8 cellular contexts compared by ENCODE assay signal in genomic region chr7:131105803-131106680, GRCh38.
DNase-seq lines count a peak whose midpoint lies in the region; ATAC-seq and TF ChIP-seq lines count a peak whose summit lies in the region.

No MANE protein-coding gene starts in this region.

- no peak for TF ChIP-seq CTCF in CD4-positive, alpha-beta T cell (IDR thresholded peaks at IDR 0.05)
- TF ChIP-seq CTCF in Peyer's patch (IDR thresholded peaks at IDR 0.05) (peak in 2 of 6 experiments; percentile 5 to 9), fibroblast of villous mesenchyme (IDR thresholded peaks at IDR 0.05; ENCODE audit: insufficient read depth, low read depth, low read length) (no peak), neural progenitor cell (IDR thresholded peaks at IDR 0.05) (no peak)

- peak overlapping the region; percentile 98 for H3K27ac ChIP-seq in CD4-positive, alpha-beta T cell (ENCODE audit: low read depth, low read length)
- H3K27ac ChIP-seq in Peyer's patch (peak overlapping the region; percentile 96 to 99 (median 98)), neural progenitor cell (no peak overlapping the region), stomach smooth muscle (ENCODE audit: low read length) (peak overlapping the region; percentile 99)

- H2AFZ ChIP-seq in neural progenitor cell (replicated peaks), result peak overlapping the region; percentile 89

- no peaks in the 10 kb centered on the region for H3K27me3 ChIP-seq in CD4-positive, alpha-beta T cell (ENCODE audit: control insufficient read depth, insufficient read depth, low read length)
- H3K27me3 ChIP-seq in Peyer's patch (no peaks in the 10 kb centered on the region), neural progenitor cell (peaks cover 64% of the 10 kb centered on the region), stomach smooth muscle (ENCODE audit: control insufficient read depth in 1 of 2, insufficient read depth in 2 of 2, low read length in 2 of 2) (no peaks in the 10 kb centered on the region)

- peak; percentile 56 to 90 for TF ChIP-seq POLR2A in Peyer's patch (IDR thresholded peaks at IDR 0.05)

- no peaks in the 10 kb centered on the region for H3K9me3 ChIP-seq in CD4-positive, alpha-beta T cell (ENCODE audit: control insufficient read depth, low read length)
- H3K9me3 ChIP-seq in Peyer's patch (no peaks in the 10 kb centered on the region), neural progenitor cell (ENCODE audit: low read depth) (no peaks in the 10 kb centered on the region), stomach smooth muscle (ENCODE audit: control insufficient read depth in 2 of 2, low read length in 2 of 2) (no peaks in the 10 kb centered on the region)

- H3K36me3 ChIP-seq in Peyer's patch, result no peaks in the 10 kb centered on the region
- H3K36me3 ChIP-seq in neural progenitor cell, result no peaks in the 10 kb centered on the region
- H3K36me3 ChIP-seq in stomach smooth muscle (ENCODE audit: control insufficient read depth in 2 of 2, insufficient read depth in 2 of 2, low read length in 2 of 2), result peaks cover 0 to 3% of the 10 kb centered on the region in 2 donors

- H3F3A ChIP-seq in neural progenitor cell (ENCODE audit: low read depth), result peaks cover 30% of the 10 kb centered on the region

- peaks cover 75% of the 10 kb centered on the region for H3K4me1 Mint-ChIP-seq in CD4-positive, alpha-beta T cell (ENCODE audit: low read depth)
- peaks cover 26% of the 10 kb centered on the region for H3K4me1 Mint-ChIP-seq in neural progenitor cell

- H3K4me3 Mint-ChIP-seq in CD4-positive, alpha-beta T cell, result peak overlapping the region; percentile 89
- H3K4me3 Mint-ChIP-seq in neural progenitor cell, result peak overlapping the region; percentile 87

- peak overlapping the region; percentile 91 for H3K4me2 ChIP-seq in neural progenitor cell

- peak overlapping the region; percentile 100 for H3K27ac Mint-ChIP-seq in CD4-positive, alpha-beta T cell
- no peak overlapping the region for H3K27ac Mint-ChIP-seq in neural progenitor cell

- intact Hi-C loops in CD4-positive, alpha-beta T cell (cut with DNase I, micrococcal nuclease), result loop anchor here (1.0 to 10.0 kb wide), 6 partner anchors 34 to 316 kb away; partner anchors contain the start of gene MKLN1 (in 2 of the 2)

- peak; percentile 58 for ATAC-seq in CD4-positive, alpha-beta T cell (ENCODE audit: poor library complexity)
- ATAC-seq in GM19351 (IDR thresholded peaks at IDR 0.05; ENCODE audit: unreplicated experiment), result peak; percentile 30
- ATAC-seq in HG03521 (IDR thresholded peaks at IDR 0.05; ENCODE audit: unreplicated experiment), result peak; percentile 35

- peaks cover 64% of the 10 kb centered on the region for H3K36me3 Mint-ChIP-seq in CD4-positive, alpha-beta T cell (ENCODE audit: low read depth)
- no peaks in the 10 kb centered on the region for H3K36me3 Mint-ChIP-seq in neural progenitor cell

- H3K27me3 Mint-ChIP-seq in CD4-positive, alpha-beta T cell, result peaks cover 7% of the 10 kb centered on the region
- H3K27me3 Mint-ChIP-seq in neural progenitor cell (ENCODE audit: insufficient read depth, low read depth), result peaks cover 32% of the 10 kb centered on the region

- H3K4me3 ChIP-seq in Peyer's patch (peak overlapping the region; percentile 66 to 94 (median 81)), fibroblast of villous mesenchyme (ENCODE audit: low read depth, low read length) (peak overlapping the region; percentile 96), neural progenitor cell (peak overlapping the region; percentile 74), stomach smooth muscle (ENCODE audit: low read length in 2 of 2) (peak overlapping the region; percentile 95 to 97)

- DNase-seq in CD4-positive, alpha-beta T cell, result peak; percentile 66 to 89 (median 78)
- DNase-seq in Peyer's patch (peak; percentile 81 to 92 (median 89)), fibroblast of villous mesenchyme (ENCODE audit: low read depth) (peak; percentile 81), neural progenitor cell (ENCODE audit: low spot score) (peak; percentile 77)
- DNase-seq in activated effector memory CD4-positive, alpha-beta T cell treated with Interleukin-2 at 50 U/mL for 16 hours, result peak; percentile 72

- CTCF ChIA-PET in CD4-positive, alpha-beta T cell (lab: Charles Lee), result interaction anchor here (0.7 to 2.7 kb wide), 7 partner anchors 9 to 219 kb away, joined by 3 to 8 read pairs (median 5); no protein-coding TSS in a partner anchor

- POLR2A ChIA-PET in CD4-positive, alpha-beta T cell (lab: Charles Lee), result interaction anchor here (0.7 to 5.2 kb wide), 25 partner anchors 8 to 319 kb away, joined by 3 to 61 read pairs (median 3); partner anchors contain the start of gene MKLN1

- H3K9ac ChIP-seq in neural progenitor cell, result no peak overlapping the region
- H3K9ac ChIP-seq in stomach smooth muscle (ENCODE audit: low read length in 2 of 2), result peak overlapping the region; percentile 95 to 100

- no peaks in the 10 kb centered on the region for H3K79me2 ChIP-seq in neural progenitor cell (ENCODE audit: low read depth)

- no peaks in the 10 kb centered on the region for H3K9me3 Mint-ChIP-seq in CD4-positive, alpha-beta T cell
- H3K9me3 Mint-ChIP-seq in neural progenitor cell, result no peaks in the 10 kb centered on the region

- peaks cover 0 to 38% (median 24%) of the 10 kb centered on the region in 4 donors for H3K4me1 ChIP-seq in Peyer's patch
- H3K4me1 ChIP-seq in neural progenitor cell, result peaks cover 22% of the 10 kb centered on the region
- peaks cover 26% of the 10 kb centered on the region for H3K4me1 ChIP-seq in stomach smooth muscle (ENCODE audit: control insufficient read depth, insufficient read depth, low read length)

- no peaks in the 10 kb centered on the region for H4K20me1 ChIP-seq in neural progenitor cell (ENCODE audit: low read depth)
